1 cellular context compared by ENCODE assay signal in the genomic region with DNA sequence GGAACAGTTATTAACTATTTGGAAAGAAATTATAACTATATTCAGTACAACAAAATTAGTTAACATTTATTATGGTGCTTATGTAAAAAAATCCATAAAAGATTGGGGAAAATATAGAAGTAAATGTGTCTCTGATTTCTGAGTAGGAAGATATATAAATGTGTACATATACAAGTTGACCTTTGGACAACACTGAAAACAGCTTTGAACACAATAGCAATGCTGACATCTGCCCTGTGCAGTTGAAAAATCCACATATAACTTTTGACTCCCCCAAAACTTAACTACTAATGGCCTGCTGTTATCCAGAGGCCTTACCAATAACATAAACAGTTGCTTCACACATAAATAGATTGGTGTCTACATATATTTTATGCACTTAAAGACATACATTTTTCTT.
TF ChIP-seq lines count a peak whose summit lies in the region.

No MANE protein-coding gene starts in this region.

TF ChIP-seq in HepG2, 621 proteins besides CTCF, POLR2A, EP300 and RAD21:
- TF ChIP-seq ZFY (CRISPR knock-in tag; IDR thresholded peaks at IDR 0.05) (no peak), HMG20A (CRISPR knock-in tag; IDR thresholded peaks at IDR 0.05; ENCODE audit: borderline replicate concordance) (0 out of 2 replicates have a peak, but pooled peaks have one; percentile 15), SOX5 (CRISPR knock-in tag; IDR thresholded peaks at IDR 0.05; ENCODE audit: borderline replicate concordance) (peak; percentile 18; the same call in 1 of the 2 replicates), MYNN (CRISPR knock-in tag; IDR thresholded peaks at IDR 0.05; ENCODE audit: low read depth) (no peak), SP5 (CRISPR knock-in tag; IDR thresholded peaks at IDR 0.05; ENCODE audit: borderline replicate concordance, low read depth) (no peak), TCF12 (IDR thresholded peaks at IDR 0.05) (no peak), TCF12 (CRISPR knock-in tag; IDR thresholded peaks at IDR 0.05) (no peak), HNF4A (CRISPR knock-in tag; IDR thresholded peaks at IDR 0.05) (peak; percentile 47; the same call in 1 of the 2 replicates), NCOR1 (IDR thresholded peaks at IDR 0.05; ENCODE audit: borderline replicate concordance, low read length) (peak; percentile 27; the same call in 1 of the 2 replicates)
- TF ChIP-seq, protein P1, sequence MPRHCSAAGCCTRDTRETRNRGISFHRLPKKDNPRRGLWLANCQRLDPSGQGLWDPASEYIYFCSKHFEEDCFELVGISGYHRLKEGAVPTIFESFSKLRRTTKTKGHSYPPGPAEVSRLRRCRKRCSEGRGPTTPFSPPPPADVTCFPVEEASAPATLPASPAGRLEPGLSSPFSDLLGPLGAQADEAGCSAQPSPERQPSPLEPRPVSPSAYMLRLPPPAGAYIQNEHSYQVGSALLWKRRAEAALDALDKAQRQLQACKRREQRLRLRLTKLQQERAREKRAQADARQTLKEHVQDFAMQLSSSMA (CRISPR knock-in tag; IDR thresholded peaks at IDR 0.05) = no peak
- TF ChIP-seq, protein P2, sequence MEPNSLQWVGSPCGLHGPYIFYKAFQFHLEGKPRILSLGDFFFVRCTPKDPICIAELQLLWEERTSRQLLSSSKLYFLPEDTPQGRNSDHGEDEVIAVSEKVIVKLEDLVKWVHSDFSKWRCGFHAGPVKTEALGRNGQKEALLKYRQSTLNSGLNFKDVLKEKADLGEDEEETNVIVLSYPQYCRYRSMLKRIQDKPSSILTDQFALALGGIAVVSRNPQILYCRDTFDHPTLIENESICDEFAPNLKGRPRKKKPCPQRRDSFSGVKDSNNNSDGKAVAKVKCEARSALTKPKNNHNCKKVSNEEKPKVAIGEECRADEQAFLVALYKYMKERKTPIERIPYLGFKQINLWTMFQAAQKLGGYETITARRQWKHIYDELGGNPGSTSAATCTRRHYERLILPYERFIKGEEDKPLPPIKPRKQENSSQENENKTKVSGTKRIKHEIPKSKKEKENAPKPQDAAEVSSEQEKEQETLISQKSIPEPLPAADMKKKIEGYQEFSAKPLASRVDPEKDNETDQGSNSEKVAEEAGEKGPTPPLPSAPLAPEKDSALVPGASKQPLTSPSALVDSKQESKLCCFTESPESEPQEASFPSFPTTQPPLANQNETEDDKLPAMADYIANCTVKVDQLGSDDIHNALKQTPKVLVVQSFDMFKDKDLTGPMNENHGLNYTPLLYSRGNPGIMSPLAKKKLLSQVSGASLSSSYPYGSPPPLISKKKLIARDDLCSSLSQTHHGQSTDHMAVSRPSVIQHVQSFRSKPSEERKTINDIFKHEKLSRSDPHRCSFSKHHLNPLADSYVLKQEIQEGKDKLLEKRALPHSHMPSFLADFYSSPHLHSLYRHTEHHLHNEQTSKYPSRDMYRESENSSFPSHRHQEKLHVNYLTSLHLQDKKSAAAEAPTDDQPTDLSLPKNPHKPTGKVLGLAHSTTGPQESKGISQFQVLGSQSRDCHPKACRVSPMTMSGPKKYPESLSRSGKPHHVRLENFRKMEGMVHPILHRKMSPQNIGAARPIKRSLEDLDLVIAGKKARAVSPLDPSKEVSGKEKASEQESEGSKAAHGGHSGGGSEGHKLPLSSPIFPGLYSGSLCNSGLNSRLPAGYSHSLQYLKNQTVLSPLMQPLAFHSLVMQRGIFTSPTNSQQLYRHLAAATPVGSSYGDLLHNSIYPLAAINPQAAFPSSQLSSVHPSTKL (CRISPR knock-in tag; IDR thresholded peaks at IDR 0.05) = peak; percentile 23; the same call in 1 of the 2 replicates
- TF ChIP-seq, protein P3, sequence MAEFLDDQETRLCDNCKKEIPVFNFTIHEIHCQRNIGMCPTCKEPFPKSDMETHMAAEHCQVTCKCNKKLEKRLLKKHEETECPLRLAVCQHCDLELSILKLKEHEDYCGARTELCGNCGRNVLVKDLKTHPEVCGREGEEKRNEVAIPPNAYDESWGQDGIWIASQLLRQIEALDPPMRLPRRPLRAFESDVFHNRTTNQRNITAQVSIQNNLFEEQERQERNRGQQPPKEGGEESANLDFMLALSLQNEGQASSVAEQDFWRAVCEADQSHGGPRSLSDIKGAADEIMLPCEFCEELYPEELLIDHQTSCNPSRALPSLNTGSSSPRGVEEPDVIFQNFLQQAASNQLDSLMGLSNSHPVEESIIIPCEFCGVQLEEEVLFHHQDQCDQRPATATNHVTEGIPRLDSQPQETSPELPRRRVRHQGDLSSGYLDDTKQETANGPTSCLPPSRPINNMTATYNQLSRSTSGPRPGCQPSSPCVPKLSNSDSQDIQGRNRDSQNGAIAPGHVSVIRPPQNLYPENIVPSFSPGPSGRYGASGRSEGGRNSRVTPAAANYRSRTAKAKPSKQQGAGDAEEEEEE (CRISPR knock-in tag; IDR thresholded peaks at IDR 0.05; ENCODE audit: borderline replicate concordance) = no peak
- TF ChIP-seq, protein P4, sequence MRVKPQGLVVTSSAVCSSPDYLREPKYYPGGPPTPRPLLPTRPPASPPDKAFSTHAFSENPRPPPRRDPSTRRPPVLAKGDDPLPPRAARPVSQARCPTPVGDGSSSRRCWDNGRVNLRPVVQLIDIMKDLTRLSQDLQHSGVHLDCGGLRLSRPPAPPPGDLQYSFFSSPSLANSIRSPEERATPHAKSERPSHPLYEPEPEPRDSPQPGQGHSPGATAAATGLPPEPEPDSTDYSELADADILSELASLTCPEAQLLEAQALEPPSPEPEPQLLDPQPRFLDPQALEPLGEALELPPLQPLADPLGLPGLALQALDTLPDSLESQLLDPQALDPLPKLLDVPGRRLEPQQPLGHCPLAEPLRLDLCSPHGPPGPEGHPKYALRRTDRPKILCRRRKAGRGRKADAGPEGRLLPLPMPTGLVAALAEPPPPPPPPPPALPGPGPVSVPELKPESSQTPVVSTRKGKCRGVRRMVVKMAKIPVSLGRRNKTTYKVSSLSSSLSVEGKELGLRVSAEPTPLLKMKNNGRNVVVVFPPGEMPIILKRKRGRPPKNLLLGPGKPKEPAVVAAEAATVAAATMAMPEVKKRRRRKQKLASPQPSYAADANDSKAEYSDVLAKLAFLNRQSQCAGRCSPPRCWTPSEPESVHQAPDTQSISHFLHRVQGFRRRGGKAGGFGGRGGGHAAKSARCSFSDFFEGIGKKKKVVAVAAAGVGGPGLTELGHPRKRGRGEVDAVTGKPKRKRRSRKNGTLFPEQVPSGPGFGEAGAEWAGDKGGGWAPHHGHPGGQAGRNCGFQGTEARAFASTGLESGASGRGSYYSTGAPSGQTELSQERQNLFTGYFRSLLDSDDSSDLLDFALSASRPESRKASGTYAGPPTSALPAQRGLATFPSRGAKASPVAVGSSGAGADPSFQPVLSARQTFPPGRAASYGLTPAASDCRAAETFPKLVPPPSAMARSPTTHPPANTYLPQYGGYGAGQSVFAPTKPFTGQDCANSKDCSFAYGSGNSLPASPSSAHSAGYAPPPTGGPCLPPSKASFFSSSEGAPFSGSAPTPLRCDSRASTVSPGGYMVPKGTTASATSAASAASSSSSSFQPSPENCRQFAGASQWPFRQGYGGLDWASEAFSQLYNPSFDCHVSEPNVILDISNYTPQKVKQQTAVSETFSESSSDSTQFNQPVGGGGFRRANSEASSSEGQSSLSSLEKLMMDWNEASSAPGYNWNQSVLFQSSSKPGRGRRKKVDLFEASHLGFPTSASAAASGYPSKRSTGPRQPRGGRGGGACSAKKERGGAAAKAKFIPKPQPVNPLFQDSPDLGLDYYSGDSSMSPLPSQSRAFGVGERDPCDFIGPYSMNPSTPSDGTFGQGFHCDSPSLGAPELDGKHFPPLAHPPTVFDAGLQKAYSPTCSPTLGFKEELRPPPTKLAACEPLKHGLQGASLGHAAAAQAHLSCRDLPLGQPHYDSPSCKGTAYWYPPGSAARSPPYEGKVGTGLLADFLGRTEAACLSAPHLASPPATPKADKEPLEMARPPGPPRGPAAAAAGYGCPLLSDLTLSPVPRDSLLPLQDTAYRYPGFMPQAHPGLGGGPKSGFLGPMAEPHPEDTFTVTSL (CRISPR knock-in tag; IDR thresholded peaks at IDR 0.05; ENCODE audit: borderline replicate concordance) = peak; percentile 33; the same call in 1 of the 2 replicates
- TF ChIP-seq, protein P5, sequence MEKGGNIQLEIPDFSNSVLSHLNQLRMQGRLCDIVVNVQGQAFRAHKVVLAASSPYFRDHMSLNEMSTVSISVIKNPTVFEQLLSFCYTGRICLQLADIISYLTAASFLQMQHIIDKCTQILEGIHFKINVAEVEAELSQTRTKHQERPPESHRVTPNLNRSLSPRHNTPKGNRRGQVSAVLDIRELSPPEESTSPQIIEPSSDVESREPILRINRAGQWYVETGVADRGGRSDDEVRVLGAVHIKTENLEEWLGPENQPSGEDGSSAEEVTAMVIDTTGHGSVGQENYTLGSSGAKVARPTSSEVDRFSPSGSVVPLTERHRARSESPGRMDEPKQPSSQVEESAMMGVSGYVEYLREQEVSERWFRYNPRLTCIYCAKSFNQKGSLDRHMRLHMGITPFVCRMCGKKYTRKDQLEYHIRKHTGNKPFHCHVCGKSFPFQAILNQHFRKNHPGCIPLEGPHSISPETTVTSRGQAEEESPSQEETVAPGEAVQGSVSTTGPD (CRISPR knock-in tag; IDR thresholded peaks at IDR 0.05) = no peak
